ENCODE assay signal across 9 cellular contexts in genomic region chr10:110078317-110078716, GRCh38.
DNase-seq lines count a peak whose midpoint lies in the region; ATAC-seq and TF ChIP-seq lines count a peak whose summit lies in the region.
"Had no signal": no experiment of that assay in that cellular context is flagged by ENCODE, and none has a peak within 500 bp of the region (broad histone marks: within the 10 kb centered on the region; RNA-seq: fewer than 3 reads in every experiment).

No MANE protein-coding gene starts in this region.

- H3K4me3 ChIP-seq in hepatocyte: no peak overlapping the region
- H3K4me3 ChIP-seq in stomach: no peak overlapping the region

- TF ChIP-seq CTCF in hepatocyte (IDR thresholded peaks at IDR 0.05; ENCODE audit: poor library complexity) (no peak), stomach (IDR thresholded peaks at IDR 0.05) (no peak)

- DNase-seq in activated CD4-positive, alpha-beta T cell treated with anti-CD3 and anti-CD28 coated beads for 36 hours: no peak
- DNase-seq in activated CD4-positive, alpha-beta T cell treated with anti-CD3 and anti-CD28 coated beads, Interleukin-2, amount 50 U/mL, for 1 hour: no peak
- no peak for DNase-seq in activated CD4-positive, alpha-beta memory T cell treated with anti-CD3 and anti-CD28 coated beads for 36 hours
- DNase-seq in hepatocyte (ENCODE audit: low spot score): no peak
- DNase-seq in stomach: no peak
- DNase-seq in NCI-H748 (lab: John Stamatoyannopoulos, UW; ENCODE audit: unreplicated experiment): no peak
- DNase-seq: Karpas-422 had no signal

- POLR2A ChIA-PET in activated CD4-positive, alpha-beta T cell treated with anti-CD3 and anti-CD28 coated beads for 36 hours (lab: Charles Lee): interaction anchor here (0.8 kb wide), 1 partner anchor 68 kb away, joined by 3 read pairs; no protein-coding TSS in a partner anchor
- POLR2A ChIA-PET in activated CD4-positive, alpha-beta memory T cell treated with anti-CD3 and anti-CD28 coated beads for 36 hours (lab: Charles Lee): interaction anchor here (1.1 to 3.0 kb wide), 7 partner anchors 9 to 165 kb away, joined by 3 to 20 read pairs (median 4); no protein-coding TSS in a partner anchor

- H3K27ac ChIP-seq in hepatocyte (peak overlapping the region; percentile 75), stomach (peak overlapping the region in 4 of 5 donors; percentile 61 to 88 (median 74))

- intact Hi-C loops in activated CD4-positive, alpha-beta T cell treated with anti-CD3 and anti-CD28 coated beads for 36 hours (cut with DNase I, micrococcal nuclease): loop anchor here in 1 of 2 experiments (1.0 kb wide), 1 partner anchor 68 kb away; no protein-coding TSS in a partner anchor
- intact Hi-C loops in activated CD4-positive, alpha-beta memory T cell treated with anti-CD3 and anti-CD28 coated beads for 36 hours (cut with micrococcal nuclease): loop anchor here (5.0 to 10.0 kb wide), 4 partner anchors 149 to 456 kb away; partner anchors contain the start of gene XPNPEP1
- intact Hi-C loops in stomach (cut with DNase I; ENCODE audit: low total_unique reads): no loop called here

- H3K9me2 ChIP-seq in hepatocyte (replicated peaks; ENCODE audit: insufficient read depth): no peaks in the 10 kb centered on the region

- H3K4me1 ChIP-seq in hepatocyte (ENCODE audit: insufficient read depth) (peaks cover 75% of the 10 kb centered on the region), stomach (peaks cover 50 to 95% (median 69%) of the 10 kb centered on the region in 4 donors)

- peaks cover 89% of the 10 kb centered on the region for H3K79me2 ChIP-seq in hepatocyte

- H3K4me2 ChIP-seq in hepatocyte: peak overlapping the region; percentile 73

- no peak overlapping the region for H2AFZ ChIP-seq in hepatocyte

- H3K4me3 Mint-ChIP-seq in activated CD4-positive, alpha-beta T cell treated with anti-CD3 and anti-CD28 coated beads for 36 hours: peak overlapping the region; percentile 75
- H3K4me3 Mint-ChIP-seq in activated CD4-positive, alpha-beta memory T cell treated with anti-CD3 and anti-CD28 coated beads for 36 hours: peak overlapping the region; percentile 81

- CTCF ChIA-PET in activated CD4-positive, alpha-beta T cell treated with anti-CD3 and anti-CD28 coated beads for 36 hours (lab: Charles Lee): interaction anchor here (0.8 to 3.5 kb wide), 12 partner anchors 10 to 168 kb away, joined by 3 to 13 read pairs (median 4); no protein-coding TSS in a partner anchor
- CTCF ChIA-PET in activated CD4-positive, alpha-beta memory T cell treated with anti-CD3 and anti-CD28 coated beads for 36 hours (lab: Charles Lee): interaction anchor here (0.8 to 1.4 kb wide), 5 partner anchors 19 to 194 kb away, joined by 3 to 6 read pairs (median 4); no protein-coding TSS in a partner anchor

- no peak for ATAC-seq in activated CD4-positive, alpha-beta T cell treated with anti-CD3 and anti-CD28 coated beads for 36 hours
- ATAC-seq in GM21529 (IDR thresholded peaks at IDR 0.05; ENCODE audit: unreplicated experiment) (no peak), HG02798 (IDR thresholded peaks at IDR 0.05; ENCODE audit: poor library complexity, unreplicated experiment) (no peak)

- H3K36me3 Mint-ChIP-seq in activated CD4-positive, alpha-beta T cell treated with anti-CD3 and anti-CD28 coated beads for 36 hours (ENCODE audit: low read depth): peaks cover 3% of the 10 kb centered on the region
- H3K36me3 Mint-ChIP-seq in activated CD4-positive, alpha-beta memory T cell treated with anti-CD3 and anti-CD28 coated beads for 36 hours: peaks cover 4% of the 10 kb centered on the region

- peaks cover 3% of the 10 kb centered on the region for H3K9me3 Mint-ChIP-seq in activated CD4-positive, alpha-beta T cell treated with anti-CD3 and anti-CD28 coated beads for 36 hours (ENCODE audit: low read depth)
- H3K9me3 Mint-ChIP-seq in activated CD4-positive, alpha-beta memory T cell treated with anti-CD3 and anti-CD28 coated beads for 36 hours: peaks cover 2% of the 10 kb centered on the region

- H3K36me3 ChIP-seq in hepatocyte (replicated peaks; ENCODE audit: insufficient read depth, low read depth): no peaks in the 10 kb centered on the region
- no peaks in the 10 kb centered on the region for H3K36me3 ChIP-seq in stomach

- TF ChIP-seq POLR2A in stomach (IDR thresholded peaks at IDR 0.05): no peak

- no peaks in the 10 kb centered on the region for H3K27me3 ChIP-seq in hepatocyte
- no peaks in the 10 kb centered on the region for H3K27me3 ChIP-seq in stomach

- H3K27me3 Mint-ChIP-seq in activated CD4-positive, alpha-beta T cell treated with anti-CD3 and anti-CD28 coated beads for 36 hours: no peaks in the 10 kb centered on the region
- H3K27me3 Mint-ChIP-seq in activated CD4-positive, alpha-beta memory T cell treated with anti-CD3 and anti-CD28 coated beads for 36 hours: no peaks in the 10 kb centered on the region

- H3K27ac Mint-ChIP-seq in activated CD4-positive, alpha-beta T cell treated with anti-CD3 and anti-CD28 coated beads for 36 hours: peak overlapping the region; percentile 98
- H3K27ac Mint-ChIP-seq in activated CD4-positive, alpha-beta memory T cell treated with anti-CD3 and anti-CD28 coated beads for 36 hours: peak overlapping the region; percentile 98

- TF ChIP-seq EP300 in stomach (IDR thresholded peaks at IDR 0.05): no peak

- H4K20me1 ChIP-seq in hepatocyte (ENCODE audit: insufficient read depth, poor library complexity, severe bottlenecking): no peaks in the 10 kb centered on the region

- 68% methylated on average over 3 of the region's 3 CpGs for WGBS in hepatocyte (ENCODE audit: low lambda C conversion rate, missing lambda C conversion rate)
- 61 to 71% (median 65%) methylated on average over 3 of the region's 3 CpGs for WGBS in stomach, 5 donors

- H3K9me3 ChIP-seq in hepatocyte (ENCODE audit: low read depth) (no peaks in the 10 kb centered on the region), stomach (no peaks in the 10 kb centered on the region)

- H3K4me1 Mint-ChIP-seq in activated CD4-positive, alpha-beta T cell treated with anti-CD3 and anti-CD28 coated beads for 36 hours: peaks cover 88% of the 10 kb centered on the region
- peaks cover 87% of the 10 kb centered on the region for H3K4me1 Mint-ChIP-seq in activated CD4-positive, alpha-beta memory T cell treated with anti-CD3 and anti-CD28 coated beads for 36 hours (ENCODE audit: low read depth)
